Comparison of ENCODE assay signal across 10 cellular contexts in the genomic region with DNA sequence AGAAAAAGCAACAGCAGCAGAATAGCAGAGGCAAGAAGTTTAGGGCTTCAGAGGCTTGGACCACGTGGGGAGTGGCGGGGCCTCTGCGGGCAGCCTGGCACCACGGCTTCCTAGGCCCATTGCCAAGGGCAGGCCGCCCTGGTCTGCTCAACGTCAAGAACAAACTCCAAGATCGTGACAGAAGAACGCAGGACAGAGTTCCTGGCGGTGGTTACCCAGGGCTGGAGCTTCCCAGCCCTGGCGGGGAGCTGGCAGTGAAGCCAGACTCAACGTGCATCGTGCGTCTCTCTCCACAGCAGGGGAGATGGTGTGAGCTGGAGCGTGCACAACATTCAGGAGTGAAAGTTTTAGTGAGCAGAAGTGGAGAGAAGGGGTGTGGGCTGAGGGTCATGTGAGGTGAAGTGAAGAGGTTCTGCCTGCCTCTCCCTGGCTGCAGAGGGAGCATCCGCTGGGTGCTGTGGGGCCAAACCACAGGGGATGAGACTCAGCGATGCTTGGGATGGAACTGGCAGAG. TPM values are rescaled to one million over a fixed set of nuclear protein-coding genes. Genes with fewer than 3 reads are reported as not detected.
DNase-seq lines count a peak whose midpoint lies in the region; ATAC-seq and TF ChIP-seq lines count a peak whose summit lies in the region.
"Had no signal": no experiment of that assay in that cellular context is flagged by ENCODE, and none has a peak within 500 bp of the region (broad histone marks: within the 10 kb centered on the region; RNA-seq: fewer than 3 reads in every experiment).

No MANE protein-coding gene starts in this region.

- 18 to 19% methylated on average over 4 to 7 of the region's 16 CpGs for WGBS in esophagus squamous epithelium, 2 donors

- intact Hi-C loops in esophagus squamous epithelium (cut with DNase I) = loop anchor here (10.0 kb wide), 1 partner anchor 288 kb away; no protein-coding TSS in a partner anchor

- H3K36me3 ChIP-seq in muscle layer of colon (ENCODE audit: insufficient read depth, low read length) (no peaks in the 10 kb centered on the region), esophagus squamous epithelium (peaks cover 0 to 2% (median 0%) of the 10 kb centered on the region in 3 donors)

- H3K9me3 ChIP-seq in muscle layer of colon (ENCODE audit: low read length) = no peaks in the 10 kb centered on the region
- no peaks in the 10 kb centered on the region for H3K9me3 ChIP-seq in esophagus squamous epithelium

- TF ChIP-seq CTCF in LNCaP clone FGC (IDR thresholded peaks at IDR 0.05; ENCODE audit: control insufficient read depth, extremely low read depth, insufficient read depth) (no peak), epithelial cell of proximal tubule (conservative IDR thresholded peaks at IDR 0.05; ENCODE audit: low read depth, low read length) (no peak), esophagus squamous epithelium (IDR thresholded peaks at IDR 0.05) (no peak)

- TF ChIP-seq POLR2A in esophagus squamous epithelium (IDR thresholded peaks at IDR 0.05) = no peak

- DNase-seq in Ammon's horn (ENCODE audit: low spot score) (peak; percentile 75), LNCaP clone FGC (ENCODE audit: low read depth) (peak; percentile 43), epithelial cell of proximal tubule (ENCODE audit: low read depth) (peak; percentile 49), DMS114 treated with DMSO at 0.1 percent for 48 hours (lab: John Stamatoyannopoulos, UW; ENCODE audit: unreplicated experiment) (no peak), esophagus squamous epithelium (lab: John Stamatoyannopoulos, UW) (no peak)
- no peak for DNase-seq in activated CD4-positive, alpha-beta T cell treated with anti-CD3 and anti-CD28 coated beads for 48 hours

- H3K27me3 ChIP-seq in muscle layer of colon (ENCODE audit: control insufficient read depth in 1 of 2, insufficient read depth in 2 of 2, low read length in 2 of 2) (no peaks in the 10 kb centered on the region), esophagus squamous epithelium (peaks cover 0 to 16% (median 0%) of the 10 kb centered on the region in 4 donors)

- H3K9ac ChIP-seq in muscle layer of colon (ENCODE audit: low read length) = no peak overlapping the region
- H3K9ac ChIP-seq: KMS-11 had no signal

- ATAC-seq in HG03095 (IDR thresholded peaks at IDR 0.05; ENCODE audit: unreplicated experiment) = no peak

- peaks cover 77% of the 10 kb centered on the region for H3K4me1 ChIP-seq in muscle layer of colon (ENCODE audit: insufficient read depth, low read length)
- peaks cover 3 to 27% (median 5%) of the 10 kb centered on the region in 3 donors for H3K4me1 ChIP-seq in esophagus squamous epithelium

- H3K27ac ChIP-seq in muscle layer of colon (ENCODE audit: low read depth, low read length) (peak overlapping the region; percentile 59), esophagus squamous epithelium (no peak overlapping the region)
- H3K27ac ChIP-seq: KMS-11 had no signal

- H3K4me3 ChIP-seq in LNCaP clone FGC (ENCODE audit: low read depth, low read length) = no peak overlapping the region
- H3K4me3 ChIP-seq in epithelial cell of proximal tubule (ENCODE audit: low read depth, low read length) = no peak overlapping the region
- peak overlapping the region in 1 of 2 donors; percentile 36 for H3K4me3 ChIP-seq in muscle layer of colon (ENCODE audit: low read depth in 1 of 2, low read length in 2 of 2)
- H3K4me3 ChIP-seq in esophagus squamous epithelium = no peak overlapping the region

RNA-seq across cellular contexts. Expression of gene CACNA2D4, which starts 13.9 kb away (rescaled TPM):
- 0.14 and 1.6 TPM in 2 replicates for total RNA-seq in epithelial cell of proximal tubule
- total RNA-seq in esophagus squamous epithelium = 1 to 10 TPM in 2 of 4 donors, under 1 TPM in 2; 0.27 to 3.1 (median 0.92) TPM
- total RNA-seq: bronchial epithelial cell had no signal

Comparison
In these comparisons a context has a peak if more than half of its experiments do, and no peak if none do; other contexts are left out.
1. DNase-seq: peak in Ammon's horn (single experiment), LNCaP clone FGC (single experiment) and epithelial cell of proximal tubule (single experiment); none in DMS114 treated with DMSO at 0.1 percent for 48 hours (single experiment), activated CD4-positive, alpha-beta T cell treated with anti-CD3 and anti-CD28 coated beads for 48 hours (single experiment) and esophagus squamous epithelium (single experiment).